1 cellular context compared by ENCODE assay signal in the genomic region with DNA sequence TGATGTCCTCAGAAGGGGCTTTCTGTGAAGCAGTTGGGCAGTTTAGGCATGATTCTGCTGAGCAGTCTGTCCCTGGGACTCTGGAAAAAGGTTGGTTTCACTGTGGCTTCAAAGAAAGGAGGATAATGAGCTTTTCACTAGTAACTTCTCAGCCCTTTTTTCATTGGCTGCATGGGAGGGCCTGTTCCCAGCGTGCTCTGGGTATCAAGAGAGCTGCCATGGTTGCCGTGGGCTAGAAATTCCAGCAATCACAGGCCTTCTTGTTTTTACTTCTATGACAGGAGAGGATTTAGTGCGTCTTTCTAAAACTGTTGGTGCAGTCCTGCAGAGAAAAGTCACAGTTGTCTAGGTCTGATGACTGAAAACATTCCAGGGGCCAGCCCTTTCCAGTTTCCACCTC.
TF ChIP-seq lines count a peak whose summit lies in the region.

No MANE protein-coding gene starts in this region.

TF ChIP-seq in A549, 52 proteins besides CTCF, POLR2A, EP300 and RAD21:
- TF ChIP-seq, protein P1, sequence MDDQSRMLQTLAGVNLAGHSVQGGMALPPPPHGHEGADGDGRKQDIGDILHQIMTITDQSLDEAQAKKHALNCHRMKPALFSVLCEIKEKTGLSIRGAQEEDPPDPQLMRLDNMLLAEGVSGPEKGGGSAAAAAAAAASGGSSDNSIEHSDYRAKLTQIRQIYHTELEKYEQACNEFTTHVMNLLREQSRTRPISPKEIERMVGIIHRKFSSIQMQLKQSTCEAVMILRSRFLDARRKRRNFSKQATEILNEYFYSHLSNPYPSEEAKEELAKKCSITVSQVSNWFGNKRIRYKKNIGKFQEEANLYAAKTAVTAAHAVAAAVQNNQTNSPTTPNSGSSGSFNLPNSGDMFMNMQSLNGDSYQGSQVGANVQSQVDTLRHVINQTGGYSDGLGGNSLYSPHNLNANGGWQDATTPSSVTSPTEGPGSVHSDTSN (IDR thresholded peaks at IDR 0.05) = no peak
- no peak for TF ChIP-seq NFE2L2 (conservative IDR thresholded peaks at IDR 0.05; ENCODE audit: low read length)
- TF ChIP-seq HES2 (IDR thresholded peaks at IDR 0.05) = no peak
- no peak for TF ChIP-seq REST (IDR thresholded peaks at IDR 0.05)
- no peak for TF ChIP-seq CHD4 (IDR thresholded peaks at IDR 0.05; ENCODE audit: borderline replicate concordance)
